Comparison of ENCODE assay signal across 1 cellular context in the genomic region with DNA sequence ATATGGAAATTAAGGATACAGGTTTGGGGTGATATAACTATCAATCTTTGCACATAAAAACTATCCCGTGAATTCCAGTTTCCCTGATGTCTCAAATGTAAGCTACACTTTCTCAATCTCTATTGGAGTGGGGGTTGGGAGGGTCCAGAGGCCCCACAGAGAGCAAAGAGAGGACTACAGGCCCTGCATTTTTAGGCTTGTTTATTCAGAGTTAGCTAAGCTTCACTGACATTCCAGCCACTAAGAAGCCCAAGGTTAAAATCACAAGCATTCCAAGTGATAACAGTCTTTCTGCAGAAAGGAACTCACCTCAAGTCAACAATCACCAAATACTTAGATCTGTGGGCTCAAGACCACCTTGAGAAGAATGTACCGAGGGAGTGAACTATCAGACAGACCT.
TF ChIP-seq lines count a peak whose summit lies in the region.

No MANE protein-coding gene starts in this region.

TF ChIP-seq in HepG2, 621 proteins besides CTCF, POLR2A, EP300 and RAD21 (continued from another document and continues in another):
- TF ChIP-seq, protein P1, sequence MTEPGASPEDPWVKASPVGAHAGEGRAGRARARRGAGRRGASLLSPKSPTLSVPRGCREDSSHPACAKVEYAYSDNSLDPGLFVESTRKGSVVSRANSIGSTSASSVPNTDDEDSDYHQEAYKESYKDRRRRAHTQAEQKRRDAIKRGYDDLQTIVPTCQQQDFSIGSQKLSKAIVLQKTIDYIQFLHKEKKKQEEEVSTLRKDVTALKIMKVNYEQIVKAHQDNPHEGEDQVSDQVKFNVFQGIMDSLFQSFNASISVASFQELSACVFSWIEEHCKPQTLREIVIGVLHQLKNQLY (CRISPR knock-in tag; IDR thresholded peaks at IDR 0.05): peak; percentile 33; the same call in 1 of the 2 replicates
- TF ChIP-seq SIX4 (CRISPR knock-in tag; IDR thresholded peaks at IDR 0.05) (0 out of 2 replicates have a peak, but pooled peaks have one; percentile 18), ERF (CRISPR knock-in tag; IDR thresholded peaks at IDR 0.05) (peak; percentile 51; the same call in 1 of the 2 replicates), ZNF282 (IDR thresholded peaks at IDR 0.05; ENCODE audit: partially characterized antibody) (no peak), NFIB (CRISPR knock-in tag; IDR thresholded peaks at IDR 0.05; ENCODE audit: borderline replicate concordance) (no peak), ZNF569 (CRISPR knock-in tag; IDR thresholded peaks at IDR 0.05; ENCODE audit: borderline replicate concordance) (no peak), KAT2B (IDR thresholded peaks at IDR 0.05; ENCODE audit: borderline replicate concordance, low read depth, low read length) (no peak), MAZ (IDR thresholded peaks at IDR 0.05; ENCODE audit: borderline replicate concordance, low read depth, low read length) (peak; percentile 63; the same call in 1 of the 2 replicates), MAZ (CRISPR knock-in tag; IDR thresholded peaks at IDR 0.05; ENCODE audit: low read depth) (no peak), RFX1 (IDR thresholded peaks at IDR 0.05) (no peak), FLYWCH1 (CRISPR knock-in tag; IDR thresholded peaks at IDR 0.05) (no peak), ZBTB42 (CRISPR knock-in tag; IDR thresholded peaks at IDR 0.05) (no peak), KLF6 (CRISPR knock-in tag; IDR thresholded peaks at IDR 0.05) (no peak), ZNF724P (CRISPR knock-in tag; IDR thresholded peaks at IDR 0.05; ENCODE audit: borderline replicate concordance) (no peak), POLR2AphosphoS2 (IDR thresholded peaks at IDR 0.05; ENCODE audit: low read depth, low read length) (no peak), RORA (CRISPR knock-in tag; IDR thresholded peaks at IDR 0.05) (no peak), ZNF589 (CRISPR knock-in tag; conservative IDR thresholded peaks at IDR 0.05) (no peak), SNRNP70 (IDR thresholded peaks at IDR 0.05; ENCODE audit: low read depth, low read length) (no peak), NFE2L1 (CRISPR knock-in tag; IDR thresholded peaks at IDR 0.05; ENCODE audit: borderline replicate concordance) (no peak), SETDB1 (CRISPR knock-in tag; IDR thresholded peaks at IDR 0.05; ENCODE audit: borderline replicate concordance) (no peak), TBX2 (CRISPR knock-in tag; IDR thresholded peaks at IDR 0.05; ENCODE audit: borderline replicate concordance) (peak; percentile 47; the same call in 1 of the 2 replicates), EHMT2 (IDR thresholded peaks at IDR 0.05; ENCODE audit: borderline replicate concordance, low read depth, low read length) (no peak), GABPB1 (CRISPR knock-in tag; IDR thresholded peaks at IDR 0.05) (no peak), ZIK1 (CRISPR knock-in tag; IDR thresholded peaks at IDR 0.05; ENCODE audit: borderline replicate concordance, low read depth) (no peak), PTBP1 (IDR thresholded peaks at IDR 0.05; ENCODE audit: low read depth, low read length, poor library complexity, severe bottlenecking) (no peak), MED13 (CRISPR knock-in tag; IDR thresholded peaks at IDR 0.05) (no peak), ZNF780A (CRISPR knock-in tag; IDR thresholded peaks at IDR 0.05) (no peak), ZNF530 (CRISPR knock-in tag; IDR thresholded peaks at IDR 0.05; ENCODE audit: low read depth) (no peak), ZNF792 (CRISPR knock-in tag; IDR thresholded peaks at IDR 0.05) (peak; percentile 78), ZNF292 (CRISPR knock-in tag; IDR thresholded peaks at IDR 0.05; ENCODE audit: borderline replicate concordance, low read depth) (peak; percentile 43; the same call in 1 of the 2 replicates), RBM22 (optimal IDR thresholded peaks at IDR 0.05; ENCODE audit: low read length) (no peak), ZNF605 (CRISPR knock-in tag; IDR thresholded peaks at IDR 0.05) (no peak), KDM4B (CRISPR knock-in tag; IDR thresholded peaks at IDR 0.05) (no peak), ARNT (IDR thresholded peaks at IDR 0.05) (no peak), CBFB (CRISPR knock-in tag; IDR thresholded peaks at IDR 0.05) (0 out of 2 replicates have a peak, but pooled peaks have one; percentile 43), ZNF7 (CRISPR knock-in tag; IDR thresholded peaks at IDR 0.05) (no peak), SNAI1 (CRISPR knock-in tag; IDR thresholded peaks at IDR 0.05; ENCODE audit: borderline replicate concordance) (no peak), TAF15 (IDR thresholded peaks at IDR 0.05; ENCODE audit: low read depth, low read length, poor library complexity, severe bottlenecking) (no peak), ZNF567 (CRISPR knock-in tag; IDR thresholded peaks at IDR 0.05; ENCODE audit: borderline replicate concordance) (no peak)
- TF ChIP-seq, protein P2, sequence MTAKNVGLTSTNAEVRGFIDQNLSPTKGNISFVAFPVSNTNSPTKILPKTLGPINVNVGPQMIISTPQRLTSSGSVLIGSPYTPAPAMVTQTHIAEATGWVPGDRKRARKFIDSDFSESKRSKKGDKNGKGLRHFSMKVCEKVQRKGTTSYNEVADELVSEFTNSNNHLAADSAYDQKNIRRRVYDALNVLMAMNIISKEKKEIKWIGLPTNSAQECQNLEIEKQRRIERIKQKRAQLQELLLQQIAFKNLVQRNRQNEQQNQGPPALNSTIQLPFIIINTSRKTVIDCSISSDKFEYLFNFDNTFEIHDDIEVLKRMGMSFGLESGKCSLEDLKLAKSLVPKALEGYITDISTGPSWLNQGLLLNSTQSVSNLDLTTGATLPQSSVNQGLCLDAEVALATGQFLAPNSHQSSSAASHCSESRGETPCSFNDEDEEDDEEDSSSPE (CRISPR knock-in tag; IDR thresholded peaks at IDR 0.05): no peak
- TF ChIP-seq, protein P3, sequence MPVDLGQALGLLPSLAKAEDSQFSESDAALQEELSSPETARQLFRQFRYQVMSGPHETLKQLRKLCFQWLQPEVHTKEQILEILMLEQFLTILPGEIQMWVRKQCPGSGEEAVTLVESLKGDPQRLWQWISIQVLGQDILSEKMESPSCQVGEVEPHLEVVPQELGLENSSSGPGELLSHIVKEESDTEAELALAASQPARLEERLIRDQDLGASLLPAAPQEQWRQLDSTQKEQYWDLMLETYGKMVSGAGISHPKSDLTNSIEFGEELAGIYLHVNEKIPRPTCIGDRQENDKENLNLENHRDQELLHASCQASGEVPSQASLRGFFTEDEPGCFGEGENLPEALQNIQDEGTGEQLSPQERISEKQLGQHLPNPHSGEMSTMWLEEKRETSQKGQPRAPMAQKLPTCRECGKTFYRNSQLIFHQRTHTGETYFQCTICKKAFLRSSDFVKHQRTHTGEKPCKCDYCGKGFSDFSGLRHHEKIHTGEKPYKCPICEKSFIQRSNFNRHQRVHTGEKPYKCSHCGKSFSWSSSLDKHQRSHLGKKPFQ (CRISPR knock-in tag; IDR thresholded peaks at IDR 0.05; ENCODE audit: insufficient replicate concordance): no peak
- TF ChIP-seq, protein P4, sequence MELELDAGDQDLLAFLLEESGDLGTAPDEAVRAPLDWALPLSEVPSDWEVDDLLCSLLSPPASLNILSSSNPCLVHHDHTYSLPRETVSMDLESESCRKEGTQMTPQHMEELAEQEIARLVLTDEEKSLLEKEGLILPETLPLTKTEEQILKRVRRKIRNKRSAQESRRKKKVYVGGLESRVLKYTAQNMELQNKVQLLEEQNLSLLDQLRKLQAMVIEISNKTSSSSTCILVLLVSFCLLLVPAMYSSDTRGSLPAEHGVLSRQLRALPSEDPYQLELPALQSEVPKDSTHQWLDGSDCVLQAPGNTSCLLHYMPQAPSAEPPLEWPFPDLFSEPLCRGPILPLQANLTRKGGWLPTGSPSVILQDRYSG (CRISPR knock-in tag; IDR thresholded peaks at IDR 0.05): no peak
- TF ChIP-seq, protein P5, sequence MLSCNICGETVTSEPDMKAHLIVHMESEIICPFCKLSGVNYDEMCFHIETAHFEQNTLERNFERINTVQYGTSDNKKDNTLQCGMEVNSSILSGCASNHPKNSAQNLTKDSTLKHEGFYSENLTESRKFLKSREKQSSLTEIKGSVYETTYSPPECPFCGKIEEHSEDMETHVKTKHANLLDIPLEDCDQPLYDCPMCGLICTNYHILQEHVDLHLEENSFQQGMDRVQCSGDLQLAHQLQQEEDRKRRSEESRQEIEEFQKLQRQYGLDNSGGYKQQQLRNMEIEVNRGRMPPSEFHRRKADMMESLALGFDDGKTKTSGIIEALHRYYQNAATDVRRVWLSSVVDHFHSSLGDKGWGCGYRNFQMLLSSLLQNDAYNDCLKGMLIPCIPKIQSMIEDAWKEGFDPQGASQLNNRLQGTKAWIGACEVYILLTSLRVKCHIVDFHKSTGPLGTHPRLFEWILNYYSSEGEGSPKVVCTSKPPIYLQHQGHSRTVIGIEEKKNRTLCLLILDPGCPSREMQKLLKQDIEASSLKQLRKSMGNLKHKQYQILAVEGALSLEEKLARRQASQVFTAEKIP (CRISPR knock-in tag; IDR thresholded peaks at IDR 0.05; ENCODE audit: borderline replicate concordance): no peak
- TF ChIP-seq, protein P6, sequence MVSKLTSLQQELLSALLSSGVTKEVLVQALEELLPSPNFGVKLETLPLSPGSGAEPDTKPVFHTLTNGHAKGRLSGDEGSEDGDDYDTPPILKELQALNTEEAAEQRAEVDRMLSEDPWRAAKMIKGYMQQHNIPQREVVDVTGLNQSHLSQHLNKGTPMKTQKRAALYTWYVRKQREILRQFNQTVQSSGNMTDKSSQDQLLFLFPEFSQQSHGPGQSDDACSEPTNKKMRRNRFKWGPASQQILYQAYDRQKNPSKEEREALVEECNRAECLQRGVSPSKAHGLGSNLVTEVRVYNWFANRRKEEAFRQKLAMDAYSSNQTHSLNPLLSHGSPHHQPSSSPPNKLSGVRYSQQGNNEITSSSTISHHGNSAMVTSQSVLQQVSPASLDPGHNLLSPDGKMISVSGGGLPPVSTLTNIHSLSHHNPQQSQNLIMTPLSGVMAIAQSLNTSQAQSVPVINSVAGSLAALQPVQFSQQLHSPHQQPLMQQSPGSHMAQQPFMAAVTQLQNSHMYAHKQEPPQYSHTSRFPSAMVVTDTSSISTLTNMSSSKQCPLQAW (CRISPR knock-in tag; IDR thresholded peaks at IDR 0.05): no peak
- TF ChIP-seq, protein P7, sequence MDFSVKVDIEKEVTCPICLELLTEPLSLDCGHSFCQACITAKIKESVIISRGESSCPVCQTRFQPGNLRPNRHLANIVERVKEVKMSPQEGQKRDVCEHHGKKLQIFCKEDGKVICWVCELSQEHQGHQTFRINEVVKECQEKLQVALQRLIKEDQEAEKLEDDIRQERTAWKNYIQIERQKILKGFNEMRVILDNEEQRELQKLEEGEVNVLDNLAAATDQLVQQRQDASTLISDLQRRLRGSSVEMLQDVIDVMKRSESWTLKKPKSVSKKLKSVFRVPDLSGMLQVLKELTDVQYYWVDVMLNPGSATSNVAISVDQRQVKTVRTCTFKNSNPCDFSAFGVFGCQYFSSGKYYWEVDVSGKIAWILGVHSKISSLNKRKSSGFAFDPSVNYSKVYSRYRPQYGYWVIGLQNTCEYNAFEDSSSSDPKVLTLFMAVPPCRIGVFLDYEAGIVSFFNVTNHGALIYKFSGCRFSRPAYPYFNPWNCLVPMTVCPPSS (IDR thresholded peaks at IDR 0.05): no peak
- TF ChIP-seq, protein P8, sequence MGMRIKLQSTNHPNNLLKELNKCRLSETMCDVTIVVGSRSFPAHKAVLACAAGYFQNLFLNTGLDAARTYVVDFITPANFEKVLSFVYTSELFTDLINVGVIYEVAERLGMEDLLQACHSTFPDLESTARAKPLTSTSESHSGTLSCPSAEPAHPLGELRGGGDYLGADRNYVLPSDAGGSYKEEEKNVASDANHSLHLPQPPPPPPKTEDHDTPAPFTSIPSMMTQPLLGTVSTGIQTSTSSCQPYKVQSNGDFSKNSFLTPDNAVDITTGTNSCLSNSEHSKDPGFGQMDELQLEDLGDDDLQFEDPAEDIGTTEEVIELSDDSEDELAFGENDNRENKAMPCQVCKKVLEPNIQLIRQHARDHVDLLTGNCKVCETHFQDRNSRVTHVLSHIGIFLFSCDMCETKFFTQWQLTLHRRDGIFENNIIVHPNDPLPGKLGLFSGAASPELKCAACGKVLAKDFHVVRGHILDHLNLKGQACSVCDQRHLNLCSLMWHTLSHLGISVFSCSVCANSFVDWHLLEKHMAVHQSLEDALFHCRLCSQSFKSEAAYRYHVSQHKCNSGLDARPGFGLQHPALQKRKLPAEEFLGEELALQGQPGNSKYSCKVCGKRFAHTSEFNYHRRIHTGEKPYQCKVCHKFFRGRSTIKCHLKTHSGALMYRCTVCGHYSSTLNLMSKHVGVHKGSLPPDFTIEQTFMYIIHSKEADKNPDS (CRISPR knock-in tag; IDR thresholded peaks at IDR 0.05): no peak
- TF ChIP-seq, protein P9, sequence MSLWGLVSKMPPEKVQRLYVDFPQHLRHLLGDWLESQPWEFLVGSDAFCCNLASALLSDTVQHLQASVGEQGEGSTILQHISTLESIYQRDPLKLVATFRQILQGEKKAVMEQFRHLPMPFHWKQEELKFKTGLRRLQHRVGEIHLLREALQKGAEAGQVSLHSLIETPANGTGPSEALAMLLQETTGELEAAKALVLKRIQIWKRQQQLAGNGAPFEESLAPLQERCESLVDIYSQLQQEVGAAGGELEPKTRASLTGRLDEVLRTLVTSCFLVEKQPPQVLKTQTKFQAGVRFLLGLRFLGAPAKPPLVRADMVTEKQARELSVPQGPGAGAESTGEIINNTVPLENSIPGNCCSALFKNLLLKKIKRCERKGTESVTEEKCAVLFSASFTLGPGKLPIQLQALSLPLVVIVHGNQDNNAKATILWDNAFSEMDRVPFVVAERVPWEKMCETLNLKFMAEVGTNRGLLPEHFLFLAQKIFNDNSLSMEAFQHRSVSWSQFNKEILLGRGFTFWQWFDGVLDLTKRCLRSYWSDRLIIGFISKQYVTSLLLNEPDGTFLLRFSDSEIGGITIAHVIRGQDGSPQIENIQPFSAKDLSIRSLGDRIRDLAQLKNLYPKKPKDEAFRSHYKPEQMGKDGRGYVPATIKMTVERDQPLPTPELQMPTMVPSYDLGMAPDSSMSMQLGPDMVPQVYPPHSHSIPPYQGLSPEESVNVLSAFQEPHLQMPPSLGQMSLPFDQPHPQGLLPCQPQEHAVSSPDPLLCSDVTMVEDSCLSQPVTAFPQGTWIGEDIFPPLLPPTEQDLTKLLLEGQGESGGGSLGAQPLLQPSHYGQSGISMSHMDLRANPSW (CRISPR knock-in tag; IDR thresholded peaks at IDR 0.05; ENCODE audit: borderline replicate concordance): no peak
